Comparison of ENCODE assay signal across 8 cellular contexts in the genomic region with DNA sequence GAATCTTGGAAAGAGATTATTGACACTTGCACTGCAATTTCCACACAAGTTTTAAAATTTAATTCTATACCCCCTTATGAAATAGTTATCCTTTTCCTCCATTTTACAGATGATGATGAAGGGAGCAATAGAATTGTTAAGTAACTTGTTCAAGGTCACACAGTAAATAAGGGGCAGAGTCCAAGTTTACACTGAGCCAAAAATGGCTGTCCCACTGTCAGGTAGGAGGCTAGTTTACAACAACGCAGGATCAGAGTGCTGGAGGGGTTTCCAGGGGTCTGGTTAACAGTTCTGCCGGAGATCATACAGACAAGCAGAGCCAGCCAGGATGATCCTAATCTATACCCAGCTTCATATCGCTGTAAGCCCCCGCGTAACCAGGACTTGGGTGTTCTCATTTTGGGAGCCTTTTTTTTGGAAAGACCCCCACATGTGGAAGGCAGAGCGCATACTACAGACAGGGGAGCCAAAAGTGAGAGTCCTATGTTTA. TPM values are rescaled to one million over a fixed set of nuclear protein-coding genes. Genes with fewer than 3 reads are reported as not detected.
DNase-seq lines count a peak whose midpoint lies in the region; ATAC-seq and TF ChIP-seq lines count a peak whose summit lies in the region.

No MANE protein-coding gene starts in this region.

- H3K27ac ChIP-seq in ectodermal cell (ENCODE audit: insufficient read depth, low read depth, low read length, poor library complexity, severe bottlenecking), result no peak overlapping the region

- POLR2A ChIA-PET in naive thymus-derived CD8-positive, alpha-beta T cell (lab: Charles Lee), result no interaction called here

- peaks cover 3 to 25% (median 20%) of the 10 kb centered on the region in 4 donors for H3K4me1 Mint-ChIP-seq in naive thymus-derived CD8-positive, alpha-beta T cell

- TF ChIP-seq CTCF in AG09309 (IDR thresholded peaks at IDR 0.05; ENCODE audit: control insufficient read depth, insufficient read depth, low read depth, low read length, missing control alignments), result no peak

- 32% methylated on average over 6 of the region's 6 CpGs for WGBS in ectodermal cell, 2 experiments

- H3K27me3 Mint-ChIP-seq in naive thymus-derived CD8-positive, alpha-beta T cell, result peaks cover 34 to 72% (median 62%) of the 10 kb centered on the region in 5 donors

- ATAC-seq in naive thymus-derived CD8-positive, alpha-beta T cell, result no peak
- ATAC-seq in GM18511 (IDR thresholded peaks at IDR 0.05; ENCODE audit: unreplicated experiment), result no peak

- H3K36me3 ChIP-seq in MG63, result no peaks in the 10 kb centered on the region
- no peaks in the 10 kb centered on the region for H3K36me3 ChIP-seq in ectodermal cell (ENCODE audit: control insufficient read depth, insufficient read depth, low read length)

- peaks cover 0 to 2% (median 0%) of the 10 kb centered on the region in 9 donors for H3K9me3 Mint-ChIP-seq in naive thymus-derived CD8-positive, alpha-beta T cell

- H3K4me3 Mint-ChIP-seq in naive thymus-derived CD8-positive, alpha-beta T cell, result peak overlapping the region; percentile 53 to 78 (median 72)

- H3K9me3 ChIP-seq in MG63, result no peaks in the 10 kb centered on the region
- no peaks in the 10 kb centered on the region for H3K9me3 ChIP-seq in ectodermal cell (ENCODE audit: control insufficient read depth, low read length)

- peaks cover 40% of the 10 kb centered on the region for H3K4me1 ChIP-seq in ectodermal cell (ENCODE audit: control insufficient read depth, insufficient read depth, low read length)

- in situ Hi-C loops in ACHN (cut with HindIII; ENCODE audit: low pct_ligation_motif_present, low pct_unique_long_range_greater_than_20kb, low sequenced_read_pairs), result no loop called here

- H3K4me3 ChIP-seq in AG09309 (ENCODE audit: control insufficient read depth, low read depth, low read length) (peak overlapping the region; percentile 46), MG63 (peak overlapping the region; percentile 73), ectodermal cell (ENCODE audit: insufficient read depth, low read depth, low read length) (peak overlapping the region; percentile 24)

- H3K36me3 Mint-ChIP-seq in naive thymus-derived CD8-positive, alpha-beta T cell, result no peaks in the 10 kb centered on the region

- peaks cover 7% of the 10 kb centered on the region; the same call in 1 of the 2 replicates for H3K27me3 ChIP-seq in MG63
- H3K27me3 ChIP-seq in ectodermal cell (ENCODE audit: control insufficient read depth, insufficient read depth, low read length, poor library complexity, severe bottlenecking), result peaks cover 67% of the 10 kb centered on the region

- H3K27ac Mint-ChIP-seq in naive thymus-derived CD8-positive, alpha-beta T cell, result peak overlapping the region in 1 of 10 donors; percentile 35

- DNase-seq in AG09309 (ENCODE audit: low read depth), result no peak
- no peak for DNase-seq in MG63
- no peak for DNase-seq in naive thymus-derived CD8-positive, alpha-beta T cell
- no peak for DNase-seq in DMS114 treated with DMSO at 0.1 percent for 48 hours (lab: John Stamatoyannopoulos, UW; ENCODE audit: unreplicated experiment)
- DNase-seq in NCI-H1105 treated with DMSO at 0.1 percent for 48 hours (lab: John Stamatoyannopoulos, UW), result no peak
- no peak for DNase-seq in ACHN

RNA-seq across cellular contexts. Expression of gene UNC5B, which starts 0.6 kb away (rescaled TPM):
- total RNA-seq in MG63 (2014; rRNA removed; shearing (Covaris generic); ENCODE audit: low replicate concordance), result 8.0 and 11.4 TPM in 2 replicates
- polyA plus RNA-seq in ectodermal cell (2013, experiment 1 of 4), result 10.3 TPM
- polyA plus RNA-seq in ectodermal cell (2013, experiment 2 of 4), result 14.9 TPM
- polyA plus RNA-seq in ectodermal cell (2013, experiment 3 of 4), result 9.4 TPM
- polyA plus RNA-seq in ectodermal cell (2013, experiment 4 of 4), result 9.2 TPM
- total RNA-seq in naive thymus-derived CD8-positive, alpha-beta T cell, result not detected
- under 1 TPM in 1 of 3 donors, not detected in 2; 0.03 TPM for polyA plus RNA-seq in naive thymus-derived CD8-positive, alpha-beta T cell
